In the genomic region with DNA sequence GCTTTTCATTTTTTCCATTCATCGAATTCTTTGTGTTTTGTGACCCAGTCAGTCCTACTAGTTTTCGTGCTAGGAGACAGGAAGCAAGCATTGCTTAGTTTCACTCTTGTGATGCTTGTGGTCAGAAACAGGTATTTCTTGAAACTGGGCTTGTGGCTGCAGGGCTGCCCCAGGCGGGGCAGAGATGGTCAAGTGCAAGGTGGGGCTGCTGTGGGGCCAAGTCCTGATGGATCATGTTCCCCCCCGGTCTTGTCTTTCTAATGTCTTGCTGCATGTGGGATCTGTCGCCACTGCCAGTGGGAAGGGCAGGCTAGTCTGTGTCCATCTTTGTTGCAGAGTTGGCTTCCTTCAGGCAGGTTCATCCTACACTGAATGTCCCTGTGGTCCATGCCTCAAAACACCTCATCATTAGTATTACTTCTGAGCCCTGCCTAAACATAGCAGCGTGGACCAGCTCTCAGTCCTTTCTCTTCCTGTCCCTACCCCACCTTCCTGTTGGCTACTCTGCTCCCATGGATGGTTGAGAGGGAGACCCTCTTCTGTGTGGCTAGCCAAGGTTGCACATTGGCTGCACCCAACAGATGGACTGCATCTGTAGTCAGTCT, we compare ENCODE assay signal across 8 cellular contexts. TPM values are rescaled to one million over a fixed set of nuclear protein-coding genes. Genes with fewer than 3 reads are reported as not detected.
A peak's percentile ranks its signal among the peaks of the same experiment; 100 is the strongest.
DNase-seq lines count a peak whose midpoint lies in the region; ATAC-seq and TF ChIP-seq lines count a peak whose summit lies in the region.

No MANE protein-coding gene starts in this region.

- no CpG with 5 or more reads among the region's 6 CpGs for WGBS in mesendoderm (ENCODE audit: extremely low coverage, insufficient coverage, low lambda C conversion rate)

- peak overlapping the region; percentile 72 for H3K27ac Mint-ChIP-seq in CD4-positive, alpha-beta T cell
- H3K27ac Mint-ChIP-seq in activated T-helper 1 cell treated with anti-CD3 and anti-CD28 coated beads, Interleukin-12 subunit alpha, Interleukin-12 subunit beta, Interleukin-2, Interleukin-4 antibody, amounts not matched to agents 30 ng/mL and 10 ng/mL and 1 ng/mL, durations not matched to agents 14 hours and 24 hours and 36 hours = peak overlapping the region; percentile 87

- H3K4me1 Mint-ChIP-seq in CD4-positive, alpha-beta T cell (ENCODE audit: low read depth) = peaks cover 100% of the 10 kb centered on the region
- peaks cover 99% of the 10 kb centered on the region for H3K4me1 Mint-ChIP-seq in activated T-helper 1 cell treated with anti-CD3 and anti-CD28 coated beads, Interleukin-12 subunit alpha, Interleukin-12 subunit beta, Interleukin-2, Interleukin-4 antibody, amounts not matched to agents 30 ng/mL and 10 ng/mL and 1 ng/mL, durations not matched to agents 14 hours and 24 hours and 36 hours (ENCODE audit: low read depth)

- TF ChIP-seq CTCF in CD4-positive, alpha-beta T cell (IDR thresholded peaks at IDR 0.05) = no peak

- ATAC-seq in CD4-positive, alpha-beta T cell (ENCODE audit: poor library complexity) = no peak
- ATAC-seq in HG03064 (IDR thresholded peaks at IDR 0.05; ENCODE audit: low read depth, unreplicated experiment) = peak; percentile 52

- H3K27me3 Mint-ChIP-seq in CD4-positive, alpha-beta T cell = no peaks in the 10 kb centered on the region
- H3K27me3 Mint-ChIP-seq in activated T-helper 1 cell treated with anti-CD3 and anti-CD28 coated beads, Interleukin-12 subunit alpha, Interleukin-12 subunit beta, Interleukin-2, Interleukin-4 antibody, amounts not matched to agents 30 ng/mL and 10 ng/mL and 1 ng/mL, durations not matched to agents 14 hours and 24 hours and 36 hours (ENCODE audit: insufficient read depth) = no peaks in the 10 kb centered on the region

- H2BK15ac ChIP-seq in mesendoderm (replicated peaks; ENCODE audit: low read depth) = no peak overlapping the region

- H3K79me2 ChIP-seq in mesendoderm (ENCODE audit: control insufficient read depth, insufficient read depth, low read length) = peaks cover 84% of the 10 kb centered on the region

- H3K56ac ChIP-seq in mesendoderm (ENCODE audit: low read length) = no peak overlapping the region

- no peaks in the 10 kb centered on the region for H3K9me3 ChIP-seq in CD4-positive, alpha-beta T cell (ENCODE audit: control insufficient read depth, low read length)

- peaks cover 33% of the 10 kb centered on the region for H3K4me1 ChIP-seq in mesendoderm (ENCODE audit: control insufficient read depth, low read depth, low read length)

- H3K4me2 ChIP-seq in mesendoderm (ENCODE audit: low read length) = no peak overlapping the region

- H4K8ac ChIP-seq in mesendoderm (ENCODE audit: low read depth, low read length) = no peak overlapping the region

- POLR2A ChIA-PET in CD4-positive, alpha-beta T cell (lab: Charles Lee) = interaction anchor here (1.2 to 2.7 kb wide), 4 partner anchors 9 to 32 kb away, joined by 3 to 11 read pairs (median 4); no protein-coding TSS in a partner anchor

- peaks cover 4% of the 10 kb centered on the region for H3K36me3 Mint-ChIP-seq in CD4-positive, alpha-beta T cell (ENCODE audit: low read depth)
- H3K36me3 Mint-ChIP-seq in activated T-helper 1 cell treated with anti-CD3 and anti-CD28 coated beads, Interleukin-12 subunit alpha, Interleukin-12 subunit beta, Interleukin-2, Interleukin-4 antibody, amounts not matched to agents 30 ng/mL and 10 ng/mL and 1 ng/mL, durations not matched to agents 14 hours and 24 hours and 36 hours (ENCODE audit: low read depth) = peaks cover 4% of the 10 kb centered on the region

- peaks cover 64% of the 10 kb centered on the region for H3K79me1 ChIP-seq in mesendoderm (ENCODE audit: low read length)

- no peak overlapping the region for H3K18ac ChIP-seq in mesendoderm (ENCODE audit: low read length)

- no peak overlapping the region for H2BK5ac ChIP-seq in mesendoderm (ENCODE audit: low read length)

- CTCF ChIA-PET in CD4-positive, alpha-beta T cell (lab: Charles Lee) = no interaction called here

- intact Hi-C loops in CD4-positive, alpha-beta T cell (cut with DNase I, micrococcal nuclease) = loop anchor here in 1 of 2 experiments (5.0 kb wide), 1 partner anchor 34 kb away; no protein-coding TSS in a partner anchor
- intact Hi-C loops in activated T-helper 1 cell treated with anti-CD3 and anti-CD28 coated beads, Interleukin-12 subunit alpha, Interleukin-12 subunit beta, Interleukin-2, Interleukin-4 antibody, amounts not matched to agents 30 ng/mL and 10 ng/mL and 1 ng/mL, durations not matched to agents 14 hours and 24 hours and 36 hours (cut with micrococcal nuclease) = loop anchor here (1.0 to 2.0 kb wide), 4 partner anchors 15 to 67 kb away; no protein-coding TSS in a partner anchor

- no peak overlapping the region for H3K9ac ChIP-seq in mesendoderm (ENCODE audit: low read length)

- no peaks in the 10 kb centered on the region for H3K36me3 ChIP-seq in mesendoderm (ENCODE audit: control insufficient read depth, insufficient read depth, low read length)

- H3K27ac ChIP-seq in CD4-positive, alpha-beta T cell (ENCODE audit: low read depth, low read length) = peak overlapping the region; percentile 32
- no peak overlapping the region for H3K27ac ChIP-seq in mesendoderm (ENCODE audit: low read depth, low read length)

- TF ChIP-seq POLR2A in GM19193 (IDR thresholded peaks at IDR 0.05; ENCODE audit: extremely low read depth, insufficient read depth, insufficient read length) = peak; percentile 55
- no peak for TF ChIP-seq POLR2A in erythroblast (IDR thresholded peaks at IDR 0.05; ENCODE audit: low read length)

- no peak overlapping the region for H3K23ac ChIP-seq in mesendoderm (ENCODE audit: low read length)

- peak in 1 of 10 experiments; percentile 17 for DNase-seq in CD4-positive, alpha-beta T cell
- no peak for DNase-seq in activated T-helper 1 cell treated with anti-CD3 and anti-CD28 coated beads, Interleukin-12 subunit alpha, Interleukin-12 subunit beta, Interleukin-2, Interleukin-4 antibody, amounts not matched to agents 30 ng/mL and 10 ng/mL and 1 ng/mL, durations not matched to agents 14 hours and 24 hours and 36 hours (ENCODE audit: low spot score)
- DNase-seq in germinal center (ENCODE audit: low spot score) = no peak
- DNase-seq in mesendoderm = no peak
- DNase-seq in RKO (ENCODE audit: low spot score) = no peak
- no peak for DNase-seq in erythroblast (lab: John Stamatoyannopoulos, UW)

- H3K27me3 ChIP-seq in CD4-positive, alpha-beta T cell (ENCODE audit: control insufficient read depth, insufficient read depth, low read length) = no peaks in the 10 kb centered on the region
- H3K27me3 ChIP-seq in mesendoderm (ENCODE audit: insufficient read depth, low read length, poor library complexity) = no peaks in the 10 kb centered on the region

- H2AK5ac ChIP-seq in mesendoderm (ENCODE audit: low read length) = no peak overlapping the region

- no peak overlapping the region for H3K4me3 ChIP-seq in mesendoderm (ENCODE audit: low read length)

- H4K5ac ChIP-seq in mesendoderm (ENCODE audit: low read length) = no peak overlapping the region

- no peaks in the 10 kb centered on the region for H3K9me3 Mint-ChIP-seq in CD4-positive, alpha-beta T cell
- no peaks in the 10 kb centered on the region for H3K9me3 Mint-ChIP-seq in activated T-helper 1 cell treated with anti-CD3 and anti-CD28 coated beads, Interleukin-12 subunit alpha, Interleukin-12 subunit beta, Interleukin-2, Interleukin-4 antibody, amounts not matched to agents 30 ng/mL and 10 ng/mL and 1 ng/mL, durations not matched to agents 14 hours and 24 hours and 36 hours

- H3K4ac ChIP-seq in mesendoderm (ENCODE audit: low read depth, low read length) = no peak overlapping the region

- peak overlapping the region; percentile 59 for H3K4me3 Mint-ChIP-seq in CD4-positive, alpha-beta T cell
- H3K4me3 Mint-ChIP-seq in activated T-helper 1 cell treated with anti-CD3 and anti-CD28 coated beads, Interleukin-12 subunit alpha, Interleukin-12 subunit beta, Interleukin-2, Interleukin-4 antibody, amounts not matched to agents 30 ng/mL and 10 ng/mL and 1 ng/mL, durations not matched to agents 14 hours and 24 hours and 36 hours = peak overlapping the region; percentile 68

- no peak overlapping the region for H2BK120ac ChIP-seq in mesendoderm (ENCODE audit: low read depth, low read length)

RNA-seq across cellular contexts. Expression of gene INPP4A, which starts 38.7 kb away (rescaled TPM):
- 10 to 100 TPM; 86.4 to 89.2 TPM for total RNA-seq in CD4-positive, alpha-beta T cell
- 54.6 and 55.7 TPM in 2 replicates for total RNA-seq in activated T-helper 1 cell treated with anti-CD3 and anti-CD28 coated beads, Interleukin-12 subunit alpha, Interleukin-12 subunit beta, Interleukin-2, Interleukin-4 antibody, amounts not matched to agents 30 ng/mL and 10 ng/mL and 1 ng/mL, durations not matched to agents 14 hours and 24 hours and 36 hours
- polyA plus RNA-seq in mesendoderm (2013, experiment 1 of 2) = 11.4 TPM
- 10.8 TPM for polyA plus RNA-seq in mesendoderm (2013, experiment 2 of 2)
